Comparison of ENCODE assay signal across 13 cellular contexts in genomic region chr13:40153516-40153915, GRCh38.
"Had no signal": no experiment of that assay in that cellular context is flagged by ENCODE, and none has a peak within 500 bp of the region (broad histone marks: within the 10 kb centered on the region; RNA-seq: fewer than 3 reads in every experiment).

No MANE protein-coding gene starts in this region.

- H3K36me3 ChIP-seq: pancreas had no signal

- DNase-seq: activated CD4-positive, alpha-beta T cell treated with anti-CD3 and anti-CD28 coated beads, Interleukin-2, amount 50 U/mL, for 4 hours; activated CD4-positive, CD25-positive, alpha-beta regulatory T cell treated with anti-CD3 and anti-CD28 coated beads, Interleukin-2, amount 50 U/mL, for 72 hours; activated gamma-delta T cell treated with Interleukin-2 at 50 U/mL for 16 hours; activated naive CD8-positive, alpha-beta T cell treated with anti-CD3 and anti-CD28 coated beads for 36 hours; activated T-cell treated with anti-CD3 and anti-CD28 coated beads, Interleukin-2, amount 50 U/mL, for 48 hours; anterior cingulate cortex; foreskin melanocyte; head of caudate nucleus; substantia nigra; trophoblast cell had no signal

- H3K27me3 ChIP-seq: pancreas had no signal

- H3K9me3 ChIP-seq: pancreas had no signal

- H3K4me3 ChIP-seq: pancreas, skin epidermis had no signal

- H3K27ac ChIP-seq: pancreas, skin epidermis had no signal

- ATAC-seq: SK-N-SH treated with all-trans-retinoic acid at 6 μM for 48 hours had no signal
